In the genomic region with DNA sequence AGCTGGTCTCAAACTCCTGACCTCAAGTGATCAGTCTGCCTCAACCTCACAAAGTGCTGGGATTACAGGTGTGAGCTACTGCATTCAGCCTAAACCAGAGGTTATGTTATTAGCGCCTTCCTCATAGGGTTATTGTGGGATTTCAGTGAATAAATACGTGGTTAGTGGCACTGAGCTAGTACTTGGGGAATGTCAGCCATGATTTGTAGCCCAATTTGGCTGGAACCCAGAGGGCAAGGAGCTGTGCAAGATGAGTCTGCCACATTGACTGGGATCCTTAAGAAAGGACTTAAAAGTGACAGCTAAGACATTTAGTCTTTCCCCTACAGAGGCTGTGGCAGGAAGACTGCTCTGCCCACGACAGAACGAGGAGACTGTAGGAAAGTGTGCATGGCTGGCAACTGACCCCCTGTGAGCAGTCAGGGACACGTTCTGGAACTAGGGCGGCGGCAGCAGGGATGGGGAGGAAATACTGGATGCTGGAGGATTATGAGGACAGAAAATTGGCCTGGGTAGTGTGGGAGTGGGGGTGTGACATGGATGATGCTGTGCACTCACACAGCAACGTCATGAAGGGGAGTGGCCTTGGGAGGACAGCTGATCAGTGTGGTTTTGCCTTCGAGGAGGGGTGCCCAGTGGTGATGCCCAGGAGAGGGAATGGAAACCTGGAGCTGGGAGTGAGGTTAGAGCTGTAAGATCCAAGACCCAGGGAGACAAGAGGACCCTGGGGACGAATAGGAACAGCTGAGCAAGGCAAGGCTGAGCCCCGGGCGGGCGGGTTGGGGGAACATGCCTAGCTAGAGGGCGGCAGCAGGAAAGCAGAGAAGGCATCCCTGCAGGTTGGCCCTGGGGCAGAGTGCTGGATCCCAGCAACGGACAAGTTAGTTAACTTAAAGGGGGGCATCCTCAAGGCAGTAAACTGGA, we compare ENCODE assay signal across 8 cellular contexts. TPM values are rescaled to one million over a fixed set of nuclear protein-coding genes. Genes with fewer than 3 reads are reported as not detected.
A peak's percentile ranks its signal among the peaks of the same experiment; 100 is the strongest.
DNase-seq lines count a peak whose midpoint lies in the region; ATAC-seq and TF ChIP-seq lines count a peak whose summit lies in the region.

No MANE protein-coding gene starts in this region.

- no TSS peak for BruUV-seq in PC-9 (replicated peaks; lab: Mats Ljungman, UMichigan)

- CTCF ChIA-PET in CD4-positive, alpha-beta T cell (lab: Charles Lee), result interaction anchor here (1.5 to 1.9 kb wide), 2 partner anchors 9 to 20 kb away, joined by 6 to 9 read pairs; a partner anchor contains a TSS
- CTCF ChIA-PET in PC-9 (lab: Charles Lee), result no interaction called here
- CTCF ChIA-PET in activated naive CD4-positive, alpha-beta T cell treated with anti-CD3 and anti-CD28 coated beads for 36 hours (lab: Charles Lee), result interaction anchor here (0.9 to 2.7 kb wide), 7 partner anchors 8 to 82 kb away, joined by 3 to 22 read pairs (median 3); a partner anchor contains a TSS

- H3K36me3 Mint-ChIP-seq in CD4-positive, alpha-beta T cell (ENCODE audit: low read depth), result peaks cover 39% of the 10 kb centered on the region
- H3K36me3 Mint-ChIP-seq in activated naive CD4-positive, alpha-beta T cell treated with anti-CD3 and anti-CD28 coated beads for 36 hours (ENCODE audit: low read depth), result peaks cover 6% of the 10 kb centered on the region
- peaks cover 8% of the 10 kb centered on the region for H3K36me3 Mint-ChIP-seq in neural crest cell (ENCODE audit: low read depth)

- H4K20me1 ChIP-seq in PC-9 (ENCODE audit: insufficient read depth), result no peaks in the 10 kb centered on the region

- no peaks in the 10 kb centered on the region for H3K79me2 ChIP-seq in PC-9 (ENCODE audit: low read depth)

- no peaks in the 10 kb centered on the region for H3K9me2 ChIP-seq in PC-9 (ENCODE audit: insufficient read depth)

- H3F3A ChIP-seq in PC-9 (ENCODE audit: insufficient read depth, low read depth), result peaks cover 45% of the 10 kb centered on the region

- H3K36me3 ChIP-seq in PC-9 (ENCODE audit: low read depth) (no peaks in the 10 kb centered on the region), tibial artery (no peaks in the 10 kb centered on the region)

- H3K9me3 Mint-ChIP-seq in CD4-positive, alpha-beta T cell, result peaks cover 3% of the 10 kb centered on the region
- H3K9me3 Mint-ChIP-seq in activated naive CD4-positive, alpha-beta T cell treated with anti-CD3 and anti-CD28 coated beads for 36 hours, result no peaks in the 10 kb centered on the region
- H3K9me3 Mint-ChIP-seq in neural crest cell, result peaks cover 16% of the 10 kb centered on the region

- peaks cover 60% of the 10 kb centered on the region for H3K4me1 Mint-ChIP-seq in CD4-positive, alpha-beta T cell (ENCODE audit: low read depth)
- H3K4me1 Mint-ChIP-seq in activated naive CD4-positive, alpha-beta T cell treated with anti-CD3 and anti-CD28 coated beads for 36 hours (ENCODE audit: low read depth), result peaks cover 45% of the 10 kb centered on the region
- peaks cover 35% of the 10 kb centered on the region for H3K4me1 Mint-ChIP-seq in neural crest cell

- peak overlapping the region; percentile 98 for H3K27ac Mint-ChIP-seq in CD4-positive, alpha-beta T cell
- no peak overlapping the region for H3K27ac Mint-ChIP-seq in activated naive CD4-positive, alpha-beta T cell treated with anti-CD3 and anti-CD28 coated beads for 36 hours
- no peak overlapping the region for H3K27ac Mint-ChIP-seq in neural crest cell (ENCODE audit: unreplicated experiment)

- POLR2A ChIA-PET in CD4-positive, alpha-beta T cell (lab: Charles Lee), result interaction anchor here (0.8 to 1.9 kb wide), 8 partner anchors 15 to 257 kb away, joined by 3 to 24 read pairs (median 4); a partner anchor contains a TSS
- POLR2A ChIA-PET in PC-9 (lab: Charles Lee; ENCODE audit: unreplicated experiment), result interaction anchor here (0.6 to 0.8 kb wide), 2 partner anchors 20 to 64 kb away, joined by 3 to 6 read pairs; no protein-coding TSS in a partner anchor

- peak in 9 of 10 experiments; percentile 26 to 67 (median 44) for DNase-seq in CD4-positive, alpha-beta T cell
- DNase-seq in HuH-7 (ENCODE audit: low spot score) (peak; percentile 61), PC-9 (peak; percentile 42 to 53), fibroblast of villous mesenchyme (ENCODE audit: low read depth) (peak; percentile 93), neural crest cell (ENCODE audit: low read depth, low spot score) (no peak), tibial artery (peak; percentile 88 to 90)
- peak; percentile 72 for DNase-seq in activated naive CD4-positive, alpha-beta T cell treated with anti-CD3 and anti-CD28 coated beads for 36 hours

- ATAC-seq in CD4-positive, alpha-beta T cell (ENCODE audit: poor library complexity), result peak; percentile 24
- ATAC-seq in HG03342 (IDR thresholded peaks at IDR 0.05; ENCODE audit: unreplicated experiment), result no peak

- peak overlapping the region; percentile 72 for H3K4me2 ChIP-seq in PC-9

- no peak for TF ChIP-seq CTCF in CD4-positive, alpha-beta T cell (IDR thresholded peaks at IDR 0.05)
- TF ChIP-seq CTCF in PC-9 (conservative IDR thresholded peaks at IDR 0.05), result no peak
- no peak for TF ChIP-seq CTCF in fibroblast of villous mesenchyme (IDR thresholded peaks at IDR 0.05; ENCODE audit: insufficient read depth, low read depth, low read length)
- TF ChIP-seq CTCF in neural crest cell (conservative IDR thresholded peaks at IDR 0.05), result no peak
- no peak for TF ChIP-seq CTCF in tibial artery (IDR thresholded peaks at IDR 0.05)

- H3K4me3 ChIP-seq in PC-9, result peak overlapping the region; percentile 98; the same call in 1 of the 2 replicates
- peak overlapping the region; percentile 80 for H3K4me3 ChIP-seq in fibroblast of villous mesenchyme (ENCODE audit: low read depth, low read length)
- peak overlapping the region; percentile 71 to 96 for H3K4me3 ChIP-seq in tibial artery

- peaks cover 27% of the 10 kb centered on the region for H3K27me3 Mint-ChIP-seq in CD4-positive, alpha-beta T cell
- peaks cover 3% of the 10 kb centered on the region for H3K27me3 Mint-ChIP-seq in activated naive CD4-positive, alpha-beta T cell treated with anti-CD3 and anti-CD28 coated beads for 36 hours (ENCODE audit: low read depth)
- H3K27me3 Mint-ChIP-seq in neural crest cell (ENCODE audit: low read depth), result peaks cover 42% of the 10 kb centered on the region

- H3K27ac ChIP-seq in CD4-positive, alpha-beta T cell (ENCODE audit: low read depth, low read length), result peak overlapping the region; percentile 21
- H3K27ac ChIP-seq in PC-9 (no peak overlapping the region), tibial artery (peak overlapping the region; percentile 95 to 97)

- H3K4me1 ChIP-seq in PC-9 (replicated peaks; ENCODE audit: insufficient read depth), result peaks cover 41% of the 10 kb centered on the region
- peaks cover 0 to 30% (median 22%) of the 10 kb centered on the region in 4 donors for H3K4me1 ChIP-seq in tibial artery

- no peaks in the 10 kb centered on the region for H3K27me3 ChIP-seq in CD4-positive, alpha-beta T cell (ENCODE audit: control insufficient read depth, insufficient read depth, low read length)
- no peaks in the 10 kb centered on the region for H3K27me3 ChIP-seq in PC-9 (ENCODE audit: insufficient read depth, low read depth)
- no peaks in the 10 kb centered on the region for H3K27me3 ChIP-seq in tibial artery

- H2AFZ ChIP-seq in PC-9, result no peak overlapping the region

- H3K4me3 Mint-ChIP-seq in CD4-positive, alpha-beta T cell, result peak overlapping the region; percentile 92
- peak overlapping the region; percentile 95 for H3K4me3 Mint-ChIP-seq in activated naive CD4-positive, alpha-beta T cell treated with anti-CD3 and anti-CD28 coated beads for 36 hours
- peak overlapping the region; percentile 86 for H3K4me3 Mint-ChIP-seq in neural crest cell

- no peaks in the 10 kb centered on the region for H3K9me3 ChIP-seq in CD4-positive, alpha-beta T cell (ENCODE audit: control insufficient read depth, low read length)
- no peaks in the 10 kb centered on the region for H3K9me3 ChIP-seq in PC-9 (ENCODE audit: insufficient read depth, low read depth)
- H3K9me3 ChIP-seq in tibial artery, result no peaks in the 10 kb centered on the region

- intact Hi-C loops in CD4-positive, alpha-beta T cell (cut with DNase I, micrococcal nuclease), result loop anchor here in 1 of 2 experiments (2.0 kb wide), 1 partner anchor 49 kb away; no protein-coding TSS in a partner anchor
- intact Hi-C loops in PC-9 (cut with micrococcal nuclease; ENCODE audit: unreplicated experiment), result loop anchor here (2.0 to 10.0 kb wide), 2 partner anchors 63 to 173 kb away; a partner anchor contains a TSS
- intact Hi-C loops in activated naive CD4-positive, alpha-beta T cell treated with anti-CD3 and anti-CD28 coated beads for 36 hours (cut with micrococcal nuclease), result loop anchor here (2.0 to 10.0 kb wide), 4 partner anchors 15 to 1233 kb away; a partner anchor contains a TSS
- intact Hi-C loops in tibial artery (cut with DNase I; ENCODE audit: low total_unique reads), result loop anchor here (5.0 kb wide), 1 partner anchor 45 kb away; a partner anchor contains a TSS

RNA-seq across cellular contexts. Expression of a gene that starts 14.5 kb away (rescaled TPM):
- total RNA-seq in CD4-positive, alpha-beta T cell, result 100 to 1,000 TPM in 1 of 2 experiments, 10 to 100 TPM in 1; 98.5 to 112 TPM
- 306 and 336 TPM in 2 replicates for total RNA-seq in PC-9 (2021)
- 100 to 1,000 TPM; 227 to 249 TPM for total RNA-seq in activated naive CD4-positive, alpha-beta T cell treated with anti-CD3 and anti-CD28 coated beads for 36 hours
- 275 and 323 TPM in 2 replicates for total RNA-seq in fibroblast of villous mesenchyme
- total RNA-seq in neural crest cell, result 198 and 208 TPM in 2 replicates

RNA-seq across cellular contexts. Expression of a gene that starts 14.8 kb away (rescaled TPM):
- 10 to 100 TPM; 26.1 to 28.0 TPM for total RNA-seq in CD4-positive, alpha-beta T cell
- total RNA-seq in PC-9 (2021), result 18.4 and 18.6 TPM in 2 replicates
- total RNA-seq in activated naive CD4-positive, alpha-beta T cell treated with anti-CD3 and anti-CD28 coated beads for 36 hours, result 10 to 100 TPM; 18.7 to 20.8 TPM
- 16.4 and 22.5 TPM in 2 replicates for total RNA-seq in fibroblast of villous mesenchyme
- total RNA-seq in neural crest cell, result 35.2 and 37.8 TPM in 2 replicates

RNA-seq across cellular contexts. Expression of a gene that starts 19.8 kb away (rescaled TPM):
- total RNA-seq in CD4-positive, alpha-beta T cell, result 1 to 10 TPM; 5.4 to 7.1 TPM
- total RNA-seq in PC-9 (2021) (42.8 and 48.4 TPM in 2 replicates), fibroblast of villous mesenchyme (23.7 and 30.6 TPM in 2 replicates), neural crest cell (35.3 and 37.6 TPM in 2 replicates)
- total RNA-seq in activated naive CD4-positive, alpha-beta T cell treated with anti-CD3 and anti-CD28 coated beads for 36 hours, result 10 to 100 TPM; 60.6 to 64.5 TPM

RNA-seq across cellular contexts. Expression of a gene that starts 44.8 kb away (rescaled TPM):
- under 1 TPM in 1 of 2 experiments, not detected in 1; 0.08 TPM for total RNA-seq in CD4-positive, alpha-beta T cell
- total RNA-seq in PC-9 (2021) (15.1 and 22.8 TPM in 2 replicates), fibroblast of villous mesenchyme (26.8 and 31.9 TPM in 2 replicates), neural crest cell (24.0 and 24.1 TPM in 2 replicates)
- total RNA-seq in activated naive CD4-positive, alpha-beta T cell treated with anti-CD3 and anti-CD28 coated beads for 36 hours, result under 1 TPM; 0.49 to 0.93 TPM

RNA-seq across cellular contexts. Expression of a gene that starts 55.5 kb away (rescaled TPM):
- total RNA-seq in CD4-positive, alpha-beta T cell, result 10 to 100 TPM in 1 of 2 experiments, 1 to 10 TPM in 1; 9.2 to 11.0 TPM
- total RNA-seq in PC-9 (2021) (70.2 and 88.5 TPM in 2 replicates), fibroblast of villous mesenchyme (5.6 and 6.4 TPM in 2 replicates), neural crest cell (6.0 and 7.3 TPM in 2 replicates)
- 1 to 10 TPM; 2.5 to 3.1 TPM for total RNA-seq in activated naive CD4-positive, alpha-beta T cell treated with anti-CD3 and anti-CD28 coated beads for 36 hours
